ENCODE assay signal across 8 cellular contexts in the genomic region with DNA sequence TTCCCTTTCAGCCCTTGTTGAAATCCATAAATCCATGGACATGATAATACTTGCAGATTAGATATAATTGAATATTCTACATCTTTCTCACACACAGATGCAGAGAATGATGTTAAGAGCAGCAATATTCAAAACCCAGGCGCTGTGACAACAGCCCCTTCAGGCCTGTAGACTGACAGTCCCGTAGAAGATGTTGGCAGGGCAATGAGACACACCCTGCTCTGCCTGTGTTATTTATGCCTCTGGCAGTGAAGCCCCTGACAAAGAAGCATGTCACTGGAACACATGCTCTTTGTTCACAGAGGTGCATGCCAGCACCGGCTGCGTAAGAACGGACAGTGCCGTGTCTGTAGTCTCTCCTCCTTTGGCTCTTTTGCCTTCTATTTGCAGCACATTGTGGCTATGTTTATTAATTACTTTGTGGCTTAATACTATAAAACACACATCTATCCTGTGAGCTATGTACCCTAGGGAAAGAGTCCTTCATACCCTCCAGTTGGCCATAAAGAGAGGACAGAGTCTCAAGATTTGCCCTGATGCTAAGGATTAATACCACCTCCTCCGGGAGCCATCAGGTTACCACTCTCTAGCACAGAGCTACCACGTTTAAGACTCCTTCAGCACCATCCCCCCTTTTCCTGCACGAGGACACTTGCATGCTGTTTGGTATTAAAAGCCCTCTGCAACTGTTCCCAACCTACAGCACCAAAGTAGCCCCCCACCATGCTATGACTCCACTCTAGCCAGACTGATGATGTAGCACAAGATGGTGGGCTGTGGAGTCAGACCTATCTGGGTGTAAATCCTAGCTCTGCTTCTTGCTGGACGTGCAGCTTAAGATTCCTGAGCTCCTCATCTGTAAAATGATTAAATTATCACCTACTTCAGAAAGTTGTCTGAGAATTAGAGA. TPM values are rescaled to one million over a fixed set of nuclear protein-coding genes. Genes with fewer than 3 reads are reported as not detected.
DNase-seq lines count a peak whose midpoint lies in the region; ATAC-seq and TF ChIP-seq lines count a peak whose summit lies in the region.

No MANE protein-coding gene starts in this region.

- peaks cover 2% of the 10 kb centered on the region; the same call in 1 of the 2 replicates for H3K79me2 ChIP-seq in H9 (ENCODE audit: insufficient read depth, low read length)

- H2AFZ ChIP-seq in H9 (ENCODE audit: low read length) = no peak overlapping the region

- WGBS in lung, 2 donors = 80% methylated on average over 10 of the region's 10 CpGs
- no CpG with 5 or more reads among the region's 10 CpGs for WGBS in H9 (ENCODE audit: extremely low coverage, insufficient read length, low lambda C conversion rate)

- H3K23ac ChIP-seq in H9 (ENCODE audit: insufficient read length, low read depth, low read length) = no peak overlapping the region

- no peaks in the 10 kb centered on the region for H3K9me3 Mint-ChIP-seq in activated naive CD4-positive, alpha-beta T cell treated with anti-CD3 and anti-CD28 coated beads, Interleukin-2, amount 50 U/mL, for 24 hours
- peaks cover 3 to 16% of the 10 kb centered on the region in 2 experiments for H3K9me3 Mint-ChIP-seq in H9

- no peak overlapping the region for H3K4ac ChIP-seq in H9 (ENCODE audit: low read depth, low read length)

- H4K8ac ChIP-seq in H9 (replicated peaks; ENCODE audit: insufficient read length, low read depth, low read length) = no peak overlapping the region

- no peak for TF ChIP-seq POLR2A in uterus (IDR thresholded peaks at IDR 0.05)

- no peak overlapping the region for H2BK15ac ChIP-seq in H9 (ENCODE audit: low read depth, low read length)

- no peaks in the 10 kb centered on the region for H4K20me1 ChIP-seq in H9 (ENCODE audit: control insufficient read depth, insufficient read depth, insufficient read length)

- H3K36me3 ChIP-seq in lung (ENCODE audit: control insufficient read depth in 2 of 2, insufficient read depth in 2 of 2, low read length in 2 of 2) (no peaks in the 10 kb centered on the region), uterus (no peaks in the 10 kb centered on the region), upper lobe of right lung (no peaks in the 10 kb centered on the region)

- no peak overlapping the region for H3K56ac ChIP-seq in H9 (ENCODE audit: insufficient read length, low read depth, low read length)

- H3K27me3 Mint-ChIP-seq in activated naive CD4-positive, alpha-beta T cell treated with anti-CD3 and anti-CD28 coated beads, Interleukin-2, amount 50 U/mL, for 24 hours = no peaks in the 10 kb centered on the region
- peaks cover 76% of the 10 kb centered on the region for H3K27me3 Mint-ChIP-seq in H9 (ENCODE audit: low read depth)

- H3K4me1 ChIP-seq in lung (ENCODE audit: control insufficient read depth in 2 of 2, insufficient read depth in 2 of 2, low read length in 2 of 2) (peaks cover 0 to 11% of the 10 kb centered on the region in 2 donors), uterus (no peaks in the 10 kb centered on the region), upper lobe of right lung (peaks cover 14% of the 10 kb centered on the region), H9 (ENCODE audit: insufficient read depth, low read length) (no peaks in the 10 kb centered on the region)

- peaks cover 4% of the 10 kb centered on the region for H3K36me3 Mint-ChIP-seq in activated naive CD4-positive, alpha-beta T cell treated with anti-CD3 and anti-CD28 coated beads, Interleukin-2, amount 50 U/mL, for 24 hours
- H3K36me3 Mint-ChIP-seq in H9 (ENCODE audit: insufficient read depth in 1 of 3, low read depth in 3 of 3) = peaks cover 0 to 3% (median 0%) of the 10 kb centered on the region in 3 experiments; a peak in 2 of 7 replicates

- no peak overlapping the region for H4K5ac ChIP-seq in H9 (ENCODE audit: insufficient read length, low read depth, low read length)

- H2BK12ac ChIP-seq in H9 (ENCODE audit: insufficient read length, low read depth, low read length) = no peak overlapping the region

- H2BK120ac ChIP-seq in H9 (ENCODE audit: low read depth, low read length, poor library complexity, severe bottlenecking) = no peak overlapping the region

- TF ChIP-seq CTCF in lung (IDR thresholded peaks at IDR 0.05; ENCODE audit: control extremely low read depth, extremely low read depth) (no peak), uterus (IDR thresholded peaks at IDR 0.05) (no peak), upper lobe of right lung (IDR thresholded peaks at IDR 0.05) (no peak), H9 (conservative IDR thresholded peaks at IDR 0.05) (no peak)

- H2BK5ac ChIP-seq in H9 (ENCODE audit: insufficient read length, low read length) = no peak overlapping the region

- H3K9ac ChIP-seq in H9 (ENCODE audit: extremely low read depth, insufficient read length, low read length) = no peak overlapping the region

- ATAC-seq in lung (ENCODE audit: insufficient read depth, low FRiP score) (no peak), upper lobe of right lung (no peak)

- no peak overlapping the region for H3T11ph ChIP-seq in H9 (ENCODE audit: low read length)

- no peak overlapping the region for H2AK5ac ChIP-seq in H9 (ENCODE audit: insufficient read length, low read length)

- no peak overlapping the region for H3K4me2 ChIP-seq in H9 (ENCODE audit: insufficient read depth, insufficient read length, low read length)

- H3K4me3 ChIP-seq in lung (no peak overlapping the region), uterus (no peak overlapping the region), upper lobe of right lung (no peak overlapping the region)

- H3K4me1 Mint-ChIP-seq in activated naive CD4-positive, alpha-beta T cell treated with anti-CD3 and anti-CD28 coated beads, Interleukin-2, amount 50 U/mL, for 24 hours = peaks cover 43% of the 10 kb centered on the region
- H3K4me1 Mint-ChIP-seq in H9 = peaks cover 4% of the 10 kb centered on the region in 2 experiments; a peak in 3 of 4 replicates

- no peak overlapping the region for H3K14ac ChIP-seq in H9 (ENCODE audit: insufficient read depth, low read length)

- intact Hi-C loops in uterus (cut with DNase I; ENCODE audit: low total_unique reads) (loop anchor here (5.0 kb wide), 1 partner anchor 76 kb away; the partner anchor contains the start of gene NANS), upper lobe of right lung (cut with DNase I) (no loop called here)

- H3K23me2 ChIP-seq in H9 (ENCODE audit: insufficient read length, low read depth, low read length, poor library complexity, severe bottlenecking) = peaks cover 9% of the 10 kb centered on the region

- no peaks in the 10 kb centered on the region for H3K9me3 ChIP-seq in lung (ENCODE audit: control insufficient read depth in 2 of 2, insufficient read depth in 1 of 2, low read length in 1 of 2)
- H3K9me3 ChIP-seq in uterus = no peaks in the 10 kb centered on the region
- H3K9me3 ChIP-seq in upper lobe of right lung = no peaks in the 10 kb centered on the region
- H3K9me3 ChIP-seq in H9 (ENCODE audit: control insufficient read depth, low read depth, low read length) = no peaks in the 10 kb centered on the region

- H3K27me3 ChIP-seq in lung (ENCODE audit: control insufficient read depth, insufficient read depth) = no peaks in the 10 kb centered on the region
- no peaks in the 10 kb centered on the region for H3K27me3 ChIP-seq in uterus
- H3K27me3 ChIP-seq in upper lobe of right lung = no peaks in the 10 kb centered on the region
- peaks cover 50% of the 10 kb centered on the region for H3K27me3 ChIP-seq in H9 (ENCODE audit: insufficient read depth, low read length)

- peak overlapping the region; percentile 84 for H3K4me3 Mint-ChIP-seq in activated naive CD4-positive, alpha-beta T cell treated with anti-CD3 and anti-CD28 coated beads, Interleukin-2, amount 50 U/mL, for 24 hours
- H3K4me3 Mint-ChIP-seq in H9 = peak overlapping the region in 1 of 2 experiments; percentile 38; a peak in 2 of 5 replicates

- H2BK20ac ChIP-seq in H9 (ENCODE audit: low read depth, low read length, poor library complexity, severe bottlenecking) = no peak overlapping the region

- H3K27ac ChIP-seq in lung (ENCODE audit: low read depth in 1 of 2, low read length in 1 of 2) = peak overlapping the region; percentile 13 to 61
- peak overlapping the region; percentile 89 to 96 for H3K27ac ChIP-seq in uterus
- no peak overlapping the region for H3K27ac ChIP-seq in upper lobe of right lung
- H3K27ac ChIP-seq in H9 (ENCODE audit: insufficient read length, low read depth, low read length) = no peak overlapping the region

- peak overlapping the region; percentile 94 for H3K27ac Mint-ChIP-seq in activated naive CD4-positive, alpha-beta T cell treated with anti-CD3 and anti-CD28 coated beads, Interleukin-2, amount 50 U/mL, for 24 hours
- H3K27ac Mint-ChIP-seq in H9 = no peak overlapping the region; a peak in 1 of 7 replicates

- H3K18ac ChIP-seq in H9 (ENCODE audit: insufficient read length, low read depth, low read length) = no peak overlapping the region

- no peak for DNase-seq in activated naive CD4-positive, alpha-beta T cell treated with Interleukin-2 at 50 U/mL for 16 hours
- DNase-seq in anterior cingulate cortex (lab: John Stamatoyannopoulos, UW) = peak in 44 of 58 donors; percentile 5 to 88 (median 46)
- DNase-seq in lung (ENCODE audit: low spot score) = no peak
- peak; percentile 34 to 52 for DNase-seq in uterus
- no peak for DNase-seq in upper lobe of right lung
- DNase-seq in HCEC 1CT = no peak
- DNase-seq in H9 = no peak

- H3K79me1 ChIP-seq in H9 (ENCODE audit: insufficient read depth, low read depth, low read length, poor library complexity, severe bottlenecking) = peaks cover 6% of the 10 kb centered on the region

- H4K91ac ChIP-seq in H9 (ENCODE audit: insufficient read length, low read depth, low read length) = no peak overlapping the region

RNA-seq across cellular contexts. Expression of gene ANP32B, which starts 2.0 kb away (rescaled TPM):
- 100 to 1,000 TPM in 1 of 2 donors, 10 to 100 TPM in 1; 45.4 to 100 TPM for total RNA-seq in lung
- 100 to 1,000 TPM; 105 to 152 TPM for polyA plus RNA-seq in lung
- 100 to 1,000 TPM in 1 of 4 donors, 10 to 100 TPM in 2, 1 to 10 TPM in 1; 9.3 to 162 (median 40.4) TPM for total RNA-seq in uterus
- total RNA-seq in upper lobe of right lung = 107 TPM
- total RNA-seq in H9 (2021) = 91.6 and 100.0 TPM in 2 replicates

RNA-seq across cellular contexts. Expression of gene HEMGN, which starts 43.2 kb away (rescaled TPM):
- total RNA-seq in lung = 10 to 100 TPM in 1 of 2 donors, under 1 TPM in 1; 0.34 to 21.6 TPM
- polyA plus RNA-seq in lung = under 1 TPM; 0.14 to 0.27 TPM
- total RNA-seq in uterus = 1 to 10 TPM in 1 of 4 donors, not detected in 3; 2.7 TPM
- not detected for total RNA-seq in upper lobe of right lung
- total RNA-seq in H9 (2021) = not detected in 2 replicates

RNA-seq across cellular contexts. Expression of gene TRMO, which starts 58.9 kb away (rescaled TPM):
- total RNA-seq in lung (10 to 100 TPM; 17.5 to 27.9 TPM), uterus (10 to 100 TPM; 14.1 to 32.6 (median 19.7) TPM), upper lobe of right lung (17.3 TPM), H9 (2021) (8.0 and 8.6 TPM in 2 replicates)
- 10 to 100 TPM in 1 of 2 donors, 1 to 10 TPM in 1; 7.8 to 13.8 TPM for polyA plus RNA-seq in lung

Comparison
In these comparisons a context has a peak if more than half of its experiments do, and no peak if none do; other contexts are left out.
1. DNase-seq: peak in anterior cingulate cortex (44 of 58) and uterus (2 of 2); none in activated naive CD4-positive, alpha-beta T cell treated with Interleukin-2 at 50 U/mL for 16 hours (single experiment), lung (single experiment), upper lobe of right lung (single experiment), HCEC 1CT (single experiment) and H9 (single experiment).
2. H3K27ac ChIP-seq: peak in lung (2 of 2) and uterus (2 of 2); none in upper lobe of right lung (single experiment) and H9 (single experiment).